ENCODE assay signal across 8 cellular contexts in the genomic region with DNA sequence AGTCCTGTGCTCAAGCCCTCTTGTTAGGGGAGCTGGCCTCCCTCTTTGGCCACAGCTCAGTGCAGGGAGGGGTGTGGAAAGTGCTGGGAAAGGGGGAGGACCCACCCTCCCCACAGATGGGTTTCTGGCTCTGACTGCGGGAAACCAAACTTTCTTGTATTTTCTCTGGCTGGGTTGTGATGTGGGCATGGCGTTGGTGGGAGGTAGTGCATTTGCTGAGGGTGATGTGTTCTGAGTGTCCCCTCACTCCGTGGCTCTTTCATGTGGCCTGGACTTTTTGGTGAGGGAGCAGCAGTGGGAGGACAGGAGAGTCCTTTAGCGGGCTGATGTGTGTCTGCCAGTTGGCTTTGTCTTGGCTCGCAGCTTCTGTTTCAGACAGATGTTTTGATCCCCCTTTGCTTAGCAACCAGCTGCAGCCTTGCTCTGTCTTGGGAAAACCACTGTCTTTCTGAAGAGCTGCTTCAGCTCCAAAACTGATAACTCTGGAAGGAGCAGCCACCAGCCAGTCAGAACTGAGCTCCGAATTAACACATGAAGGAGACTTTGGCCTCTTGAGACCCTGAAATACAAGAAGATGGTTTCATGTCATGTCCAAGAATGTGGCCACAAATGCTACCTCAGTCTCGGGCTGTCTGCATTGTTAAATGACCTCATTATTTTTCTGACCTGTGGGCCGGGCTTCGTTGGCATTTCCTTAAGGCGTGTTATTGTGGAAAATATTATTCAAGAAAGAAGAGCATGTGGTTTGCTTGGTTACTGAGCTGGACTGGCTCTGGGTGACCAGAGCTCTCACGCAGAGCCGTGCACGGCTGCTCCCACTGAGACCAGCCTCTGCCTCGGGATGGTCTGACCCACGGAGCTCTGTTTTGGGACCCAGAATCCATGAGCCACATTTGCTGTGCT. TPM values are rescaled to one million over a fixed set of nuclear protein-coding genes. Genes with fewer than 3 reads are reported as not detected.
DNase-seq lines count a peak whose midpoint lies in the region; ATAC-seq and TF ChIP-seq lines count a peak whose summit lies in the region.

No MANE protein-coding gene starts in this region.

- peaks cover 51% of the 10 kb centered on the region for H3K4me1 ChIP-seq in Caco-2
- H3K4me1 ChIP-seq in SJSA1 (replicated peaks) = peaks cover 32% of the 10 kb centered on the region

- H3K27ac Mint-ChIP-seq in Caco-2 (ENCODE audit: unreplicated experiment) (peak overlapping the region; percentile 86), endothelial cell (ENCODE audit: unreplicated experiment) (peak overlapping the region; percentile 93)
- H3K27ac Mint-ChIP-seq in naive thymus-derived CD8-positive, alpha-beta T cell = peak overlapping the region; percentile 48 to 93 (median 83)

- peaks cover 10% of the 10 kb centered on the region for H3K9me3 Mint-ChIP-seq in Caco-2 (ENCODE audit: unreplicated experiment)
- no peaks in the 10 kb centered on the region for H3K9me3 Mint-ChIP-seq in endothelial cell (ENCODE audit: unreplicated experiment)
- no peaks in the 10 kb centered on the region for H3K9me3 Mint-ChIP-seq in naive thymus-derived CD8-positive, alpha-beta T cell

- peak; percentile 68 to 82 for ATAC-seq in naive thymus-derived CD8-positive, alpha-beta T cell
- no peak for ATAC-seq in GM19397 (IDR thresholded peaks at IDR 0.05; ENCODE audit: unreplicated experiment)

- POLR2A ChIA-PET in Caco-2 (lab: Charles Lee) = no interaction called here
- POLR2A ChIA-PET in naive thymus-derived CD8-positive, alpha-beta T cell (lab: Charles Lee) = interaction anchor here (1.1 kb wide), 1 partner anchor 10 kb away, joined by 3 read pairs; no protein-coding TSS in a partner anchor

- CTCF ChIA-PET in Caco-2 (lab: Charles Lee) = interaction anchor here (0.7 to 1.0 kb wide), 2 partner anchors 36 to 69 kb away, joined by 3 to 5 read pairs; no protein-coding TSS in a partner anchor

- TF ChIP-seq CTCF in Caco-2 (IDR thresholded peaks at IDR 0.05; ENCODE audit: insufficient read depth in 1 of 2, low read depth in 1 of 2, low read length in 1 of 2, severe bottlenecking in 1 of 2, unreplicated experiment in 1 of 2) = no peak
- TF ChIP-seq CTCF in endothelial cell (IDR thresholded peaks at IDR 0.05; ENCODE audit: unreplicated experiment) = no peak

- peak in 1 of 2 experiments; percentile 24 for DNase-seq in Caco-2
- peak; percentile 66 to 77 for DNase-seq in SJSA1 (ENCODE audit: low read depth in 1 of 2, low spot score in 2 of 2)
- no peak for DNase-seq in endothelial cell (ENCODE audit: low spot score)
- DNase-seq in naive thymus-derived CD8-positive, alpha-beta T cell = peak in 1 of 10 donors; percentile 57
- no peak for DNase-seq in islet precursor cell
- DNase-seq in activated gamma-delta T cell treated with Interleukin-2 at 50 U/mL for 16 hours = no peak
- no peak for DNase-seq in D341Med (ENCODE audit: low spot score)

- BruUV-seq in Caco-2 (replicated peaks; lab: Mats Ljungman, UMichigan) = no TSS peak

- H3K27me3 ChIP-seq in Caco-2 (replicated peaks; ENCODE audit: control insufficient read depth, insufficient read depth, low read length) (no peaks in the 10 kb centered on the region), SJSA1 (replicated peaks) (no peaks in the 10 kb centered on the region)

- intact Hi-C loops in Caco-2 (cut with micrococcal nuclease; ENCODE audit: unreplicated experiment) = loop anchor here (1.0 to 2.0 kb wide), 2 partner anchors 38 to 47 kb away; no protein-coding TSS in a partner anchor

- H3K4me1 Mint-ChIP-seq in Caco-2 (ENCODE audit: low read depth, unreplicated experiment) (peaks cover 58% of the 10 kb centered on the region), endothelial cell (ENCODE audit: unreplicated experiment) (peaks cover 40% of the 10 kb centered on the region)
- peaks cover 39 to 72% (median 54%) of the 10 kb centered on the region in 4 donors for H3K4me1 Mint-ChIP-seq in naive thymus-derived CD8-positive, alpha-beta T cell

- H3K4me3 ChIP-seq in Caco-2 (ENCODE audit: low read depth, low read length) = no peak overlapping the region
- H3K4me3 ChIP-seq in SJSA1 = no peak overlapping the region

- peak overlapping the region; percentile 4 for H3K4me3 Mint-ChIP-seq in Caco-2 (ENCODE audit: unreplicated experiment)
- H3K4me3 Mint-ChIP-seq in endothelial cell (ENCODE audit: unreplicated experiment) = peak overlapping the region; percentile 75
- H3K4me3 Mint-ChIP-seq in naive thymus-derived CD8-positive, alpha-beta T cell = peak overlapping the region in 5 of 10 donors; percentile 4 to 62 (median 43)

- H3K9me3 ChIP-seq in Caco-2 (no peaks in the 10 kb centered on the region), SJSA1 (replicated peaks) (no peaks in the 10 kb centered on the region)

- H3K27ac ChIP-seq in SJSA1 = peak overlapping the region; percentile 63

- H3K36me3 Mint-ChIP-seq in Caco-2 (ENCODE audit: insufficient read depth, unreplicated experiment) = peaks cover 22% of the 10 kb centered on the region
- peaks cover 30% of the 10 kb centered on the region for H3K36me3 Mint-ChIP-seq in endothelial cell (ENCODE audit: low read depth, unreplicated experiment)
- peaks cover 5 to 17% (median 8%) of the 10 kb centered on the region in 3 donors for H3K36me3 Mint-ChIP-seq in naive thymus-derived CD8-positive, alpha-beta T cell

- H3K27me3 Mint-ChIP-seq in Caco-2 (ENCODE audit: insufficient read depth, unreplicated experiment) (no peaks in the 10 kb centered on the region), endothelial cell (ENCODE audit: unreplicated experiment) (peaks cover 20% of the 10 kb centered on the region)
- no peaks in the 10 kb centered on the region for H3K27me3 Mint-ChIP-seq in naive thymus-derived CD8-positive, alpha-beta T cell

- H3K36me3 ChIP-seq in Caco-2 (ENCODE audit: control insufficient read depth, insufficient read depth, low read length) (no peaks in the 10 kb centered on the region; the same call in none of the 2 replicates), SJSA1 (no peaks in the 10 kb centered on the region)

RNA-seq across cellular contexts. Expression of gene SYNJ2, which starts 21.5 kb away (rescaled TPM):
- total RNA-seq in Caco-2 (2022) = 45.0 and 47.9 TPM in 2 replicates
- 20.9 and 23.7 TPM in 2 replicates for total RNA-seq in SJSA1 (2014; rRNA removed; shearing (Covaris generic))
- total RNA-seq in endothelial cell (ENCODE audit: unreplicated experiment) = 33.7 TPM
- total RNA-seq in naive thymus-derived CD8-positive, alpha-beta T cell = 10 to 100 TPM; 15.7 to 16.3 TPM
- 1 to 10 TPM; 5.2 to 8.5 (median 8.2) TPM for polyA plus RNA-seq in naive thymus-derived CD8-positive, alpha-beta T cell

Comparison
In these comparisons a context has a peak if more than half of its experiments do, and no peak if none do; other contexts are left out.
1. DNase-seq: peak in SJSA1 (2 of 2); none in endothelial cell (single experiment), islet precursor cell (single experiment), activated gamma-delta T cell treated with Interleukin-2 at 50 U/mL for 16 hours (single experiment) and D341Med (single experiment).
2. Peak in every context shown above with its lines, with median percentiles within 50 percentile points of each other: H3K27ac Mint-ChIP-seq.